8 cellular contexts compared by ENCODE assay signal in genomic region chr1:26289158-26290059, GRCh38. TPM values are rescaled to one million over a fixed set of nuclear protein-coding genes. Genes with fewer than 3 reads are reported as not detected.
DNase-seq lines count a peak whose midpoint lies in the region; ATAC-seq lines count a peak whose summit lies in the region.

No MANE protein-coding gene starts in this region.

- intact Hi-C loops in sciatic nerve (cut with DNase I): no loop called here

- DNase-seq in stimulated activated CD4-positive, alpha-beta T cell treated with anti-CD3 and anti-CD28 coated beads, Interleukin-4, amount 100 ng/mL, for 24 hours: peak; percentile 12
- no peak for DNase-seq in stimulated activated CD4-positive, alpha-beta T cell treated with anti-CD3 and anti-CD28 coated beads, Interleukin-12 subunit alpha, Interleukin-12 subunit beta, amount 100 ng/mL, for 4 hours
- DNase-seq in NCI-H524 (lab: John Stamatoyannopoulos, UW): peak; percentile 57 to 85
- no peak for DNase-seq in sciatic nerve (ENCODE audit: low spot score)
- DNase-seq in cerebellum (ENCODE audit: low spot score): no peak
- no peak for DNase-seq in NCI-H2196 (lab: John Stamatoyannopoulos, UW; ENCODE audit: unreplicated experiment)
- DNase-seq in HPDE6-E6E7 (ENCODE audit: extremely low spot score): no peak

- H3K27ac ChIP-seq in cingulate gyrus (ENCODE audit: low read depth, low read length): peak overlapping the region; percentile 72

- ATAC-seq in sciatic nerve: peak; percentile 43

RNA-seq across cellular contexts. Expression of gene SH3BGRL3, which starts 9.5 kb away (rescaled TPM):
- total RNA-seq in sciatic nerve (106 TPM), cerebellum (13.9 TPM)

RNA-seq across cellular contexts. Expression of gene UBXN11, which starts 17.0 kb away (rescaled TPM):
- 23.1 TPM for total RNA-seq in sciatic nerve
- 10.2 TPM for total RNA-seq in cerebellum

RNA-seq across cellular contexts. Expression of gene CD52, which starts 28.3 kb away (rescaled TPM):
- total RNA-seq in sciatic nerve: 13.2 TPM
- not detected for total RNA-seq in cerebellum

RNA-seq across cellular contexts. Expression of gene CEP85, which starts 55.4 kb away (rescaled TPM):
- total RNA-seq in sciatic nerve: 17.6 TPM
- 18.2 TPM for total RNA-seq in cerebellum

Comparison
In these comparisons a context has a peak if more than half of its experiments do, and no peak if none do; other contexts are left out.
1. DNase-seq: peak in stimulated activated CD4-positive, alpha-beta T cell treated with anti-CD3 and anti-CD28 coated beads, Interleukin-4, amount 100 ng/mL, for 24 hours (single experiment) and NCI-H524 (2 of 2); none in stimulated activated CD4-positive, alpha-beta T cell treated with anti-CD3 and anti-CD28 coated beads, Interleukin-12 subunit alpha, Interleukin-12 subunit beta, amount 100 ng/mL, for 4 hours (single experiment), sciatic nerve (single experiment), cerebellum (single experiment), NCI-H2196 (single experiment) and HPDE6-E6E7 (single experiment).
2. RNA of gene CD52, which starts 28.3 kb away (total RNA-seq): 13.2 TPM in sciatic nerve (single experiment); not detected in cerebellum (single experiment); every median in the first group is over 10 times any median in the second.